12 cellular contexts compared by ENCODE assay signal in the genomic region with DNA sequence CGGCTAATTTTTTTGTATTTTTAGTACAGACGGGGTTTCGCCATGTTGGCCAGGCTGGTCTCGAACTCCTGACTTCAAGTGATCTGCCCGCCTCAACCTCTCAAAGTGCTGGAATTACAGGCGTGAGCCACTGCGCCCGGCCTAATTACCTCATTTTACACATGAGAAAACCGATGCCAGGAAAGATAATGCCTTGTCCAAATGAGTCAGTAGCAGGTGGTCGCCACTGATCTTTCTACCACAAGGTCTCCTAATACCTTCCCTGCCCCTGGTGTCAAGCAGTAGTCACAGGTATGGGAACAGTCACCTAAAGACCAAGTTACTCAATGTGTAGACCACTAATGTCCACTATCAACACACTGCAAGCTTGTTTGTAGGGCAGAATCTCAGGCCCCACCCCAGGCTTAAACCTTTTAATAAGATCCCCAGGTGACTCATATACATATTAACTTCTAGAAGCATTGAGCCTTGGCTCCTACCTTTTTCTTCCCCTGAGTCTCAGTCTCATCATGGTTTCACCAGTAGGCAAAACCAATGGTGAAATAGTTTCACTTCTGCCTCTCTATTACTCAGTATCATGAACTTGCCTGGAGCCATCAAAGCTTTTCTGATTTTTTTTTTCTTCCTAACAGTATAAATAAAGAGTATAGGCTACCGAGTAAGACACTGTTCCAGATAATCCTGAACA. TPM values are rescaled to one million over a fixed set of nuclear protein-coding genes. Genes with fewer than 3 reads are reported as not detected.
DNase-seq lines count a peak whose midpoint lies in the region; ATAC-seq and TF ChIP-seq lines count a peak whose summit lies in the region.
"Had no signal": no experiment of that assay in that cellular context is flagged by ENCODE, and none has a peak within 500 bp of the region (broad histone marks: within the 10 kb centered on the region; RNA-seq: fewer than 3 reads in every experiment).

No MANE protein-coding gene starts in this region.

- H3K4me1 ChIP-seq in prostate gland (replicated peaks): no peaks in the 10 kb centered on the region

- H3K9me3 ChIP-seq in prostate gland: no peaks in the 10 kb centered on the region

- H3K4me3 Mint-ChIP-seq in CD14-positive monocyte: no peak overlapping the region
- H3K4me3 Mint-ChIP-seq: CD4-positive, alpha-beta T cell had no signal

- WGBS in prostate gland: 92% methylated on average over 11 of the region's 11 CpGs

- peak overlapping the region in 2 of 7 donors; percentile 13 to 18 for H3K27ac Mint-ChIP-seq in CD14-positive monocyte
- H3K27ac Mint-ChIP-seq: CD4-positive, alpha-beta T cell had no signal

- in situ Hi-C loops in GM13977 (cut with MboI; ENCODE audit: low pct_unique_long_range_greater_than_20kb, low sequenced_read_pairs, unreplicated experiment): no loop called here

- H3K36me3 ChIP-seq in prostate gland: no peaks in the 10 kb centered on the region

- TF ChIP-seq POLR2A in prostate gland (IDR thresholded peaks at IDR 0.05): no peak

- no peaks in the 10 kb centered on the region for H3K27me3 ChIP-seq in prostate gland (replicated peaks; ENCODE audit: insufficient read depth)

- intact Hi-C loops in CD14-positive monocyte (cut with micrococcal nuclease): no loop called here
- intact Hi-C loops in prostate gland (cut with DNase I): no loop called here

- peak; percentile 96 for ATAC-seq in GM19467 (IDR thresholded peaks at IDR 0.05; ENCODE audit: unreplicated experiment)
- ATAC-seq in HG03060 (IDR thresholded peaks at IDR 0.05; ENCODE audit: low read depth, unreplicated experiment): peak; percentile 95
- ATAC-seq: left colon had no signal

- H3K36me3 Mint-ChIP-seq in CD14-positive monocyte: no peaks in the 10 kb centered on the region

- no peak overlapping the region for H3K4me3 ChIP-seq in prostate gland

- H3K9me3 Mint-ChIP-seq in CD14-positive monocyte: peaks cover 0 to 9% (median 5%) of the 10 kb centered on the region in 7 donors
- H3K9me3 Mint-ChIP-seq: CD4-positive, alpha-beta T cell had no signal

- peaks cover 1 to 7% (median 4%) of the 10 kb centered on the region in 3 donors for H3K27me3 Mint-ChIP-seq in CD14-positive monocyte (ENCODE audit: low read depth in 3 of 3)
- H3K27me3 Mint-ChIP-seq: CD4-positive, alpha-beta T cell had no signal

- TF ChIP-seq CTCF in GM13977 (IDR thresholded peaks at IDR 0.05; ENCODE audit: extremely low read depth, insufficient read depth, missing control alignments) (no peak), CD14-positive monocyte (IDR thresholded peaks at IDR 0.05) (no peak), prostate gland (IDR thresholded peaks at IDR 0.05) (no peak)

- peaks cover 9% of the 10 kb centered on the region for H3K4me1 Mint-ChIP-seq in CD14-positive monocyte

- no peak overlapping the region for H3K27ac ChIP-seq in prostate gland
- H3K27ac ChIP-seq: VCaP had no signal

- DNase-seq in GM13977 (ENCODE audit: low spot score) (peak; percentile 52), NOMO-1 treated with dmso at 0.1 percent for 144 hours (lab: John Stamatoyannopoulos, UW; ENCODE audit: unreplicated experiment) (peak; percentile 37), activated T-cell treated with anti-CD3 and anti-CD28 coated beads for 4 hours (no peak), CD14-positive monocyte (ENCODE audit: low spot score) (no peak), prostate gland (ENCODE audit: low spot score) (no peak)
- DNase-seq in activated effector memory CD4-positive, alpha-beta T cell treated with anti-CD3 and anti-CD28 coated beads, Interleukin-2, amount 50 U/mL, for 16 hours: no peak
- DNase-seq: CD4-positive, alpha-beta T cell; erythroblast; left colon had no signal

RNA-seq across cellular contexts. Expression of a gene that starts 6.9 kb away (rescaled TPM):
- 1 to 10 TPM; 2.0 to 2.4 TPM for polyA plus RNA-seq in CD14-positive monocyte
- total RNA-seq in prostate gland: 10 to 100 TPM; 37.1 to 51.1 TPM

Comparison
In these comparisons a context has a peak if more than half of its experiments do, and no peak if none do; other contexts are left out.
1. DNase-seq: peak in GM13977 (single experiment) and NOMO-1 treated with dmso at 0.1 percent for 144 hours (single experiment); none in activated T-cell treated with anti-CD3 and anti-CD28 coated beads for 4 hours (single experiment), CD14-positive monocyte (single experiment), activated effector memory CD4-positive, alpha-beta T cell treated with anti-CD3 and anti-CD28 coated beads, Interleukin-2, amount 50 U/mL, for 16 hours (single experiment) and prostate gland (single experiment).